ENCODE assay signal across 19 cellular contexts in the genomic region with DNA sequence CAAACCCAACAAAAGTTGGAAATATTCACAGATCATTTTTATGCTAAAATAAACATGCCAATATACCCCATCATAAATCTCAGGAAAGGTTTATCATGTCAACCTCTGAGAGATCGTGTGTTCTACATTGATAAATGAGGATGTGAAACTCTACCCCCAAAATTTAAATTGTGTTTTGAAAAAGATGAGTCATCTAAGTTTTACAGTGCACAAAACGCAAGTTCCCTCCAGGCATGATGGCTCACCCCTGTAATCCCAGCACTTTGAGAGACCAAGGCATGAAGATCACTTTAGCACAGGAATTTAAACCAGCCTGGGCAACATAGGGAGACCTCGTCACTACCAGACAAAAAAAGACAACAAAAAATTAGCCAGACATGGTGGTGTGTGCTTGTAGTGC.
DNase-seq lines count a peak whose midpoint lies in the region; ATAC-seq and TF ChIP-seq lines count a peak whose summit lies in the region.
"Had no signal": no experiment of that assay in that cellular context is flagged by ENCODE, and none has a peak within 500 bp of the region (broad histone marks: within the 10 kb centered on the region; RNA-seq: fewer than 3 reads in every experiment).

No MANE protein-coding gene starts in this region.

- H3K36me3 ChIP-seq in breast epithelium: no peaks in the 10 kb centered on the region
- H3K36me3 ChIP-seq: MG63 had no signal

- H3K27me3 Mint-ChIP-seq in MCF 10A (ENCODE audit: insufficient read depth, unreplicated experiment): no peaks in the 10 kb centered on the region
- H3K27me3 Mint-ChIP-seq in activated CD8-positive, alpha-beta T cell treated with anti-CD3 and anti-CD28 coated beads, Interleukin-2, amount 10 ng/mL, durations not matched to agents 7 days and 5 days (ENCODE audit: low read depth): no peaks in the 10 kb centered on the region

- H3K4me3 Mint-ChIP-seq in MCF 10A (ENCODE audit: unreplicated experiment): no peak overlapping the region
- no peak overlapping the region for H3K4me3 Mint-ChIP-seq in activated CD8-positive, alpha-beta T cell treated with anti-CD3 and anti-CD28 coated beads, Interleukin-2, amount 10 ng/mL, durations not matched to agents 7 days and 5 days
- H3K4me3 Mint-ChIP-seq: CD8-positive, alpha-beta T cell had no signal

- H3K36me3 Mint-ChIP-seq in MCF 10A (ENCODE audit: insufficient read depth, unreplicated experiment): no peaks in the 10 kb centered on the region
- no peaks in the 10 kb centered on the region for H3K36me3 Mint-ChIP-seq in activated CD8-positive, alpha-beta T cell treated with anti-CD3 and anti-CD28 coated beads, Interleukin-2, amount 10 ng/mL, durations not matched to agents 7 days and 5 days (ENCODE audit: low read depth)
- H3K36me3 Mint-ChIP-seq: CD8-positive, alpha-beta T cell had no signal

- no peaks in the 10 kb centered on the region for H3K4me1 ChIP-seq in breast epithelium

- H3K27ac ChIP-seq in breast epithelium: no peak overlapping the region
- H3K27ac ChIP-seq: 22Rv1, KMS-11 had no signal

- POLR2A ChIA-PET in MCF 10A (lab: Yijun Ruan, JAX): no interaction called here
- POLR2A ChIA-PET in activated CD8-positive, alpha-beta T cell treated with anti-CD3 and anti-CD28 coated beads, Interleukin-2, amount 10 ng/mL, durations not matched to agents 7 days and 5 days (lab: Charles Lee): no interaction called here

- no TSS peak for BruUV-seq in MCF 10A (replicated peaks; lab: Mats Ljungman, UMichigan)

- no peaks in the 10 kb centered on the region for H3K9me3 ChIP-seq in breast epithelium
- H3K9me3 ChIP-seq: MG63 had no signal

- H3K27ac Mint-ChIP-seq in MCF 10A (ENCODE audit: low read depth, unreplicated experiment): no peak overlapping the region
- no peak overlapping the region for H3K27ac Mint-ChIP-seq in activated CD8-positive, alpha-beta T cell treated with anti-CD3 and anti-CD28 coated beads, Interleukin-2, amount 10 ng/mL, durations not matched to agents 7 days and 5 days
- H3K27ac Mint-ChIP-seq: CD8-positive, alpha-beta T cell had no signal

- no peak for TF ChIP-seq POLR2A in breast epithelium (IDR thresholded peaks at IDR 0.05)

- DNase-seq in MCF 10A (ENCODE audit: unreplicated experiment): peak; percentile 34
- DNase-seq in breast epithelium (ENCODE audit: low spot score in 2 of 2): no peak
- peak; percentile 4 for DNase-seq in NOMO-1 treated with dmso at 0.1 percent for 144 hours (lab: John Stamatoyannopoulos, UW; ENCODE audit: unreplicated experiment)
- DNase-seq in T1000 (lab: John Stamatoyannopoulos, UW): peak; percentile 18
- no peak for DNase-seq in NCI-H1436 treated with DMSO at 0.1 percent for 48 hours (lab: John Stamatoyannopoulos, UW)
- DNase-seq in activated CD8-positive, alpha-beta T cell treated with anti-CD3 and anti-CD28 coated beads, Interleukin-2, amount 10 ng/mL, durations not matched to agents 7 days and 5 days: no peak
- DNase-seq in KBM-7: no peak
- DNase-seq: CD8-positive, alpha-beta T cell; DMS79 treated with DMSO at 0.1 percent for 48 hours; GOT3; MG63; NCI-H1417 treated with DMSO at 0.1 percent for 48 hours; NCI-H2029; NCI-H2171 treated with DMSO at 0.1 percent for 48 hours; NCI-H446 treated with DMSO at 0.1 percent for 48 hours had no signal

- no peak for ATAC-seq in GM21423 (IDR thresholded peaks at IDR 0.05; ENCODE audit: unreplicated experiment)
- no peak for ATAC-seq in activated CD8-positive, alpha-beta T cell treated with anti-CD3 and anti-CD28 coated beads, Interleukin-2, amount 10 ng/mL, durations not matched to agents 7 days and 5 days
- ATAC-seq: CD8-positive, alpha-beta T cell; HepG2 had no signal

- no peaks in the 10 kb centered on the region for H3K4me1 Mint-ChIP-seq in MCF 10A (ENCODE audit: insufficient read depth, unreplicated experiment)
- H3K4me1 Mint-ChIP-seq in activated CD8-positive, alpha-beta T cell treated with anti-CD3 and anti-CD28 coated beads, Interleukin-2, amount 10 ng/mL, durations not matched to agents 7 days and 5 days (ENCODE audit: low read depth): no peaks in the 10 kb centered on the region

- TF ChIP-seq CTCF in MCF 10A (IDR thresholded peaks at IDR 0.05; ENCODE audit: unreplicated experiment) (no peak), breast epithelium (IDR thresholded peaks at IDR 0.05) (no peak)

- intact Hi-C loops in MCF 10A (cut with micrococcal nuclease): no loop called here
- intact Hi-C loops in breast epithelium (cut with DNase I; ENCODE audit: low total_unique reads): no loop called here

- H3K27me3 ChIP-seq in breast epithelium: no peaks in the 10 kb centered on the region
- H3K27me3 ChIP-seq: MG63 had no signal

- peaks cover 26% of the 10 kb centered on the region for H3K9me3 Mint-ChIP-seq in MCF 10A (ENCODE audit: unreplicated experiment)
- H3K9me3 Mint-ChIP-seq in activated CD8-positive, alpha-beta T cell treated with anti-CD3 and anti-CD28 coated beads, Interleukin-2, amount 10 ng/mL, durations not matched to agents 7 days and 5 days (ENCODE audit: insufficient read depth): peaks cover 23% of the 10 kb centered on the region

- H3K4me3 ChIP-seq in breast epithelium: no peak overlapping the region
- H3K4me3 ChIP-seq: MG63 had no signal

- CTCF ChIA-PET in MCF 10A (lab: Yijun Ruan, JAX): no interaction called here
- CTCF ChIA-PET in activated CD8-positive, alpha-beta T cell treated with anti-CD3 and anti-CD28 coated beads, Interleukin-2, amount 10 ng/mL, durations not matched to agents 7 days and 5 days (lab: Charles Lee): no interaction called here

- in situ Hi-C loops in KBM-7 (cut with MboI; ENCODE audit: low pct_unique_long_range_greater_than_20kb, low sequenced_read_pairs): no loop called here

Comparison
In these comparisons a context has a peak if more than half of its experiments do, and no peak if none do; other contexts are left out.
1. DNase-seq: peak in MCF 10A (single experiment), NOMO-1 treated with dmso at 0.1 percent for 144 hours (single experiment) and T1000 (single experiment); none in breast epithelium (0 of 2), NCI-H1436 treated with DMSO at 0.1 percent for 48 hours (single experiment), activated CD8-positive, alpha-beta T cell treated with anti-CD3 and anti-CD28 coated beads, Interleukin-2, amount 10 ng/mL, durations not matched to agents 7 days and 5 days (single experiment) and KBM-7 (single experiment).